ENCODE assay signal across 19 cellular contexts in genomic region chr15:66415321-66415720, GRCh38.
"Had no signal": no experiment of that assay in that cellular context is flagged by ENCODE, and none has a peak within 500 bp of the region (broad histone marks: within the 10 kb centered on the region; RNA-seq: fewer than 3 reads in every experiment).

No MANE protein-coding gene starts in this region.

- H3K27me3 ChIP-seq: suprapubic skin, tibial nerve had no signal

- H3K4me3 ChIP-seq: coronary artery, lower lobe of right lung, suprapubic skin, tibial nerve had no signal

- H3K36me3 ChIP-seq: lower lobe of right lung, suprapubic skin, tibial nerve had no signal

- H3K4me3 Mint-ChIP-seq: activated B cell treated with CpG ODN at 0.5 μM for 24 hours; activated CD8-positive, alpha-beta memory T cell treated with anti-CD3 and anti-CD28 coated beads, Interleukin-2, amount 10 ng/mL, durations not matched to agents 7 days and 5 days; activated CD8-positive, alpha-beta T cell treated with anti-CD3 and anti-CD28 coated beads for 36 hours; activated naive CD8-positive, alpha-beta T cell treated with anti-CD3 and anti-CD28 coated beads for 36 hours; stimulated activated effector memory CD8-positive, alpha-beta T cell treated with anti-CD3 and anti-CD28 coated beads, Interleukin-12 subunit alpha, Interleukin-12 subunit beta, amount 100 ng/mL, for 72 hours; stimulated activated naive CD8-positive, alpha-beta T cell treated with anti-CD3 and anti-CD28 coated beads, Interleukin-15, amount 100 ng/mL, for 72 hours had no signal

- H3K9me3 ChIP-seq: lower lobe of right lung, suprapubic skin, tibial nerve had no signal

- DNase-seq: activated B cell treated with CpG ODN at 0.5 μM for 24 hours; activated CD4-positive, alpha-beta T cell treated with anti-CD3 and anti-CD28 coated beads for 48 hours; activated CD8-positive, alpha-beta memory T cell treated with anti-CD3 and anti-CD28 coated beads, Interleukin-2, amount 10 ng/mL, durations not matched to agents 7 days and 5 days; activated CD8-positive, alpha-beta T cell treated with anti-CD3 and anti-CD28 coated beads for 36 hours; activated naive CD8-positive, alpha-beta T cell treated with anti-CD3 and anti-CD28 coated beads for 36 hours; activated T-cell treated with anti-CD3 and anti-CD28 coated beads for 4 hours; cerebellar nuclear complex; foreskin fibroblast; kidney; lower lobe of right lung; naive thymus-derived CD4-positive, alpha-beta T cell; small intestine; stimulated activated CD4-positive, alpha-beta T cell treated with anti-CD3 and anti-CD28 coated beads, Interleukin-2, amount 100 ng/mL, for 24 hours; stimulated activated naive CD8-positive, alpha-beta T cell treated with anti-CD3 and anti-CD28 coated beads, Interleukin-15, amount 100 ng/mL, for 72 hours had no signal

- ATAC-seq: activated CD8-positive, alpha-beta memory T cell treated with anti-CD3 and anti-CD28 coated beads, Interleukin-2, amount 10 ng/mL, durations not matched to agents 7 days and 5 days; activated CD8-positive, alpha-beta T cell treated with anti-CD3 and anti-CD28 coated beads for 36 hours; lower lobe of right lung; naive thymus-derived CD4-positive, alpha-beta T cell; sciatic nerve; stimulated activated effector memory CD8-positive, alpha-beta T cell treated with anti-CD3 and anti-CD28 coated beads, Interleukin-12 subunit alpha, Interleukin-12 subunit beta, amount 100 ng/mL, for 72 hours; stimulated activated naive CD8-positive, alpha-beta T cell treated with anti-CD3 and anti-CD28 coated beads, Interleukin-15, amount 100 ng/mL, for 72 hours had no signal

- H3K27ac Mint-ChIP-seq: activated B cell treated with CpG ODN at 0.5 μM for 24 hours; activated CD8-positive, alpha-beta memory T cell treated with anti-CD3 and anti-CD28 coated beads, Interleukin-2, amount 10 ng/mL, durations not matched to agents 7 days and 5 days; activated naive CD8-positive, alpha-beta T cell treated with anti-CD3 and anti-CD28 coated beads for 36 hours; stimulated activated effector memory CD8-positive, alpha-beta T cell treated with anti-CD3 and anti-CD28 coated beads, Interleukin-12 subunit alpha, Interleukin-12 subunit beta, amount 100 ng/mL, for 72 hours; stimulated activated naive CD8-positive, alpha-beta T cell treated with anti-CD3 and anti-CD28 coated beads, Interleukin-15, amount 100 ng/mL, for 72 hours had no signal

- H3K27ac ChIP-seq: coronary artery, lower lobe of right lung, suprapubic skin, tibial nerve had no signal

- H3K27me3 Mint-ChIP-seq: activated B cell treated with CpG ODN at 0.5 μM for 24 hours; activated CD8-positive, alpha-beta memory T cell treated with anti-CD3 and anti-CD28 coated beads, Interleukin-2, amount 10 ng/mL, durations not matched to agents 7 days and 5 days; activated CD8-positive, alpha-beta T cell treated with anti-CD3 and anti-CD28 coated beads for 36 hours; activated naive CD8-positive, alpha-beta T cell treated with anti-CD3 and anti-CD28 coated beads for 36 hours; naive thymus-derived CD4-positive, alpha-beta T cell; stimulated activated naive CD8-positive, alpha-beta T cell treated with anti-CD3 and anti-CD28 coated beads, Interleukin-15, amount 100 ng/mL, for 72 hours had no signal
